ENCODE assay signal across 8 cellular contexts in genomic region chr2:127701651-127702394, GRCh38. TPM values are rescaled to one million over a fixed set of nuclear protein-coding genes. Genes with fewer than 3 reads are reported as not detected.
DNase-seq lines count a peak whose midpoint lies in the region; ATAC-seq, FAIRE-seq and TF ChIP-seq lines count a peak whose summit lies in the region.

No MANE protein-coding gene starts in this region.

- no peaks in the 10 kb centered on the region for H3K9me3 Mint-ChIP-seq in activated B cell treated with CpG ODN at 0.5 μM for 24 hours

- H3K27ac ChIP-seq in caudate nucleus (ENCODE audit: low read depth, low read length) (peak overlapping the region; percentile 67), kidney (ENCODE audit: low read depth in 2 of 2, low read length in 2 of 2) (peak overlapping the region; percentile 94 to 97)

- ATAC-seq in GM18858 (IDR thresholded peaks at IDR 0.05; ENCODE audit: unreplicated experiment) (peak; percentile 30), HG03064 (IDR thresholded peaks at IDR 0.05; ENCODE audit: low read depth, unreplicated experiment) (peak; percentile 42), activated B cell treated with CpG ODN at 0.5 μM for 24 hours (ENCODE audit: low read depth) (peak; percentile 68)

- no peak for FAIRE-seq in kidney (lab: Jason Lieb, UNC)

- peaks cover 44% of the 10 kb centered on the region for H3K36me3 Mint-ChIP-seq in activated B cell treated with CpG ODN at 0.5 μM for 24 hours (ENCODE audit: low read depth)

- no peaks in the 10 kb centered on the region for H3K9me3 ChIP-seq in kidney (ENCODE audit: control insufficient read depth in 1 of 2, low read length in 2 of 2)

- H3K27ac Mint-ChIP-seq in activated B cell treated with CpG ODN at 0.5 μM for 24 hours, result peak overlapping the region; percentile 90

- POLR2A ChIA-PET in activated B cell treated with CpG ODN at 0.5 μM for 24 hours (lab: Charles Lee), result interaction anchor here (0.5 to 2.8 kb wide), 21 partner anchors 16 to 408 kb away, joined by 3 to 26 read pairs (median 7); partner anchors contain the start of genes ERCC3, IWS1, UGGT1 and WDR33

- peak overlapping the region; percentile 85 to 96 for H3K4me3 ChIP-seq in kidney (ENCODE audit: low read length in 2 of 2)

- H3K36me3 ChIP-seq in kidney (ENCODE audit: control insufficient read depth in 1 of 2, insufficient read depth in 2 of 2, low read length in 2 of 2), result peaks cover 0 to 2% of the 10 kb centered on the region in 2 donors

- intact Hi-C loops in activated B cell treated with CpG ODN at 0.5 μM for 24 hours (cut with micrococcal nuclease), result loop anchor here (1.0 to 5.0 kb wide), 11 partner anchors 47 to 621 kb away; partner anchors contain the start of genes IWS1, MAP3K2, POLR2D and SAP130
- intact Hi-C loops in kidney (cut with DNase I), result no loop called here

- H3K4me3 Mint-ChIP-seq in activated B cell treated with CpG ODN at 0.5 μM for 24 hours, result peak overlapping the region; percentile 93

- DNase-seq in ACHN (peak; percentile 80), NCI-H2171 treated with DMSO at 0.1 percent for 48 hours (lab: John Stamatoyannopoulos, UW) (peak; percentile 85), activated B cell treated with CpG ODN at 0.5 μM for 24 hours (peak; percentile 78), caudate nucleus (lab: John Stamatoyannopoulos, UW) (peak in 47 of 61 donors; percentile 9 to 88 (median 65)), kidney (peak; percentile 94)
- DNase-seq in stimulated activated CD4-positive, alpha-beta T cell treated with anti-CD3 and anti-CD28 coated beads, Interleukin-15, amount 100 ng/mL, for 24 hours, result peak; percentile 83

- TF ChIP-seq CTCF in activated B cell treated with CpG ODN at 0.5 μM for 24 hours (IDR thresholded peaks at IDR 0.05) (no peak), kidney (IDR thresholded peaks at IDR 0.05; ENCODE audit: borderline replicate concordance, extremely low read depth, insufficient read depth) (no peak)

- in situ Hi-C loops in ACHN (cut with HindIII; ENCODE audit: low pct_ligation_motif_present, low pct_unique_long_range_greater_than_20kb, low sequenced_read_pairs), result no loop called here

- H3K27me3 Mint-ChIP-seq in activated B cell treated with CpG ODN at 0.5 μM for 24 hours, result no peaks in the 10 kb centered on the region

- peak overlapping the region; percentile 50 to 86 for H3K9ac ChIP-seq in kidney (ENCODE audit: low read length in 2 of 2)

- peaks cover 40% of the 10 kb centered on the region for H3K4me1 Mint-ChIP-seq in activated B cell treated with CpG ODN at 0.5 μM for 24 hours

- CTCF ChIA-PET in activated B cell treated with CpG ODN at 0.5 μM for 24 hours (lab: Charles Lee), result interaction anchor here (0.9 to 2.0 kb wide), 3 partner anchors 111 to 223 kb away, joined by 3 to 14 read pairs (median 4); no protein-coding TSS in a partner anchor

- H3K4me1 ChIP-seq in kidney (ENCODE audit: control insufficient read depth in 1 of 2, insufficient read depth in 1 of 2, low read depth in 1 of 2, low read length in 2 of 2), result peaks cover 14% of the 10 kb centered on the region in 2 donors

RNA-seq across cellular contexts. Expression of gene SFT2D3, which starts 0.5 kb away (rescaled TPM):
- total RNA-seq in activated B cell treated with CpG ODN at 0.5 μM for 24 hours, result 9.6 and 10.1 TPM in 2 replicates
- total RNA-seq in kidney, result 9.3 TPM
- polyA plus RNA-seq in kidney (ENCODE audit: insufficient read depth, low read depth, low replicate concordance), result 5.1 TPM

RNA-seq across cellular contexts. Expression of gene LIMS2, which starts 26.5 kb away (rescaled TPM):
- total RNA-seq in activated B cell treated with CpG ODN at 0.5 μM for 24 hours (5.1 and 5.3 TPM in 2 replicates), kidney (101 TPM)
- 107 TPM for polyA plus RNA-seq in kidney (ENCODE audit: insufficient read depth, low read depth, low replicate concordance)

RNA-seq across cellular contexts. Expression of gene GPR17, which starts 55.9 kb away (rescaled TPM):
- not detected in 2 replicates for total RNA-seq in activated B cell treated with CpG ODN at 0.5 μM for 24 hours
- 0.50 TPM for total RNA-seq in kidney
- 0.39 TPM for polyA plus RNA-seq in kidney (ENCODE audit: insufficient read depth, low read depth, low replicate concordance)

Comparison
In these comparisons a context has a peak if more than half of its experiments do, and no peak if none do; other contexts are left out.
1. Peak in every context shown above with its lines: DNase-seq, ATAC-seq, H3K4me3 ChIP-seq and H3K27ac ChIP-seq.
2. RNA of gene LIMS2, which starts 26.5 kb away (total RNA-seq): 101 TPM in kidney (single experiment); 5.1 to 5.3 TPM in activated B cell treated with CpG ODN at 0.5 μM for 24 hours; every median in the first group is over 10 times any median in the second.